ENCODE assay signal across 15 cellular contexts in the genomic region with DNA sequence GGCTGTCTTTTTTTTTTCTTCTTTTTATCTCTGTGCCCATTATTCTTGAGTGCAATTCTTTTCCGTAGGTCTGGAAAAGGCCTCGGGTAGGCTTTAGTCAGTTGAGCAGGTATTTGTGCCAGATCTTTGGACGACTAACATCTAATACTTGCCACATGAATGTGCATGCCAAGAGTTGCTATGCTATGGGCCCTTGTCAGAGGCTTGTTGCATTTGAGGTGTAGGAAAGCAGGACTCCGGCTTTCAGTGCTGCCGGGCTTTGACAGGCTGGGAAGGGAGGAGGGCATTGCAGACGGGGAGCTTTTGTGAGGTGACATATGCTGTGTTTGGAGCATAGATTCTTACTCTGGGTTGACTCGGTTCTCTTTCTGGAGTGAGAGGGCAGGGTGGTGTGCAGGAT. TPM values are rescaled to one million over a fixed set of nuclear protein-coding genes. Genes with fewer than 3 reads are reported as not detected.
DNase-seq lines count a peak whose midpoint lies in the region; ATAC-seq, FAIRE-seq and TF ChIP-seq lines count a peak whose summit lies in the region.
"Had no signal": no experiment of that assay in that cellular context is flagged by ENCODE, and none has a peak within 500 bp of the region (broad histone marks: within the 10 kb centered on the region; RNA-seq: fewer than 3 reads in every experiment).

No MANE protein-coding gene starts in this region.

- dilution Hi-C loops in keratinocyte (cut with MboI; ENCODE audit: extremely low pct_ligation_motif_present, low sequenced_read_pairs) = no loop called here

- H3K9me3 ChIP-seq in heart left ventricle (no peaks in the 10 kb centered on the region), right atrium auricular region (no peaks in the 10 kb centered on the region), keratinocyte (ENCODE audit: control insufficient read depth, low read depth, low read length) (no peaks in the 10 kb centered on the region)
- H3K9me3 ChIP-seq: A549 had no signal

- H3K36me3 ChIP-seq in heart left ventricle (no peaks in the 10 kb centered on the region), right atrium auricular region (no peaks in the 10 kb centered on the region), keratinocyte (ENCODE audit: control insufficient read depth in 2 of 2, extremely low read depth in 1 of 2, insufficient read depth in 2 of 2, low read length in 2 of 2) (no peaks in the 10 kb centered on the region)

- H3K4me1 Mint-ChIP-seq in chondrocyte (ENCODE audit: low read depth) = peaks cover 60% of the 10 kb centered on the region

- TF ChIP-seq CTCF in heart left ventricle (IDR thresholded peaks at IDR 0.05) (no peak), right atrium auricular region (IDR thresholded peaks at IDR 0.05) (no peak), chondrocyte (IDR thresholded peaks at IDR 0.05) (no peak), keratinocyte (optimal IDR thresholded peaks at IDR 0.05 in 1 of 3, IDR thresholded peaks at IDR 0.05 in 1 of 3, conservative IDR thresholded peaks at IDR 0.05 in 1 of 3; ENCODE audit: extremely low read depth in 1 of 3, insufficient read depth in 2 of 3, low read length in 3 of 3) (no peak)

- H3K9ac ChIP-seq in keratinocyte (ENCODE audit: control insufficient read depth, extremely low read depth, insufficient read depth, low read length) = peak overlapping the region; percentile 28

- peaks cover 85% of the 10 kb centered on the region for H3K79me2 ChIP-seq in keratinocyte (ENCODE audit: control insufficient read depth, insufficient read depth, low read length)

- no peaks in the 10 kb centered on the region for H3K27me3 Mint-ChIP-seq in chondrocyte (ENCODE audit: low read depth)

- no peak for TF ChIP-seq POLR2A in heart left ventricle (IDR thresholded peaks at IDR 0.05)

- H3K4me3 ChIP-seq in heart left ventricle (no peak overlapping the region), right atrium auricular region (no peak overlapping the region), keratinocyte (ENCODE audit: control insufficient read depth in 2 of 3, extremely low read depth in 1 of 3, insufficient read depth in 2 of 3, low read depth in 1 of 3, low read length in 3 of 3) (peak overlapping the region in 1 of 3 experiments; percentile 23)
- H3K4me3 ChIP-seq: A549, GM12878 had no signal

- H3K27ac ChIP-seq in heart left ventricle (peak overlapping the region in 3 of 12 donors; percentile 12 to 45 (median 35)), right atrium auricular region (no peak overlapping the region), keratinocyte (ENCODE audit: control insufficient read depth, insufficient read depth, low read length) (peak overlapping the region; percentile 11)
- H3K27ac ChIP-seq: A549 had no signal

- no peaks in the 10 kb centered on the region for H4K20me1 ChIP-seq in keratinocyte (ENCODE audit: control insufficient read depth, extremely low read depth, insufficient read depth, low read length)

- no peak overlapping the region for H3K4me3 Mint-ChIP-seq in chondrocyte (ENCODE audit: unreplicated experiment)

- 34 to 68% (median 61%) methylated on average over 7 of the region's 7 CpGs for WGBS in heart left ventricle, 4 donors

- intact Hi-C loops in heart left ventricle (cut with DNase I) = no loop called here

- H3K4me2 ChIP-seq in keratinocyte (ENCODE audit: control insufficient read depth, extremely low read depth, insufficient read depth, low read depth, low read length) = peak overlapping the region; percentile 55
- H3K4me2 ChIP-seq: A549 had no signal

- ATAC-seq in heart left ventricle = peak in 3 of 4 donors; percentile 44 to 64 (median 49)
- ATAC-seq: A549, GM12878 had no signal

- H3K36me3 Mint-ChIP-seq in chondrocyte (ENCODE audit: low read depth) = no peaks in the 10 kb centered on the region

- H2AFZ ChIP-seq in keratinocyte (ENCODE audit: control insufficient read depth, low read length) = no peak overlapping the region

- peaks cover 4% of the 10 kb centered on the region for H3K9me1 ChIP-seq in keratinocyte (ENCODE audit: control insufficient read depth, extremely low read depth, insufficient read depth, low read length)

- H3K4me1 ChIP-seq in heart left ventricle (peaks cover 0 to 31% (median 2%) of the 10 kb centered on the region in 12 donors), right atrium auricular region (no peaks in the 10 kb centered on the region), keratinocyte (ENCODE audit: control insufficient read depth, extremely low read depth, insufficient read depth, low read length) (peaks cover 24% of the 10 kb centered on the region)
- H3K4me1 ChIP-seq: A549 had no signal

- DNase-seq in heart left ventricle (no peak), right atrium auricular region (ENCODE audit: low spot score) (no peak), chondrocyte (ENCODE audit: low spot score) (no peak), keratinocyte (ENCODE audit: low read depth, low spot score) (no peak), HPDE6-E6E7 (ENCODE audit: extremely low spot score) (no peak)
- DNase-seq in stimulated activated naive CD4-positive, alpha-beta T cell treated with Interleukin-2 at 50 U/mL for 16 hours (lab: John Stamatoyannopoulos, UW) = no peak
- DNase-seq in stimulated activated naive CD4-positive, alpha-beta T cell (lab: John Stamatoyannopoulos, UW) = no peak
- DNase-seq: C1 segment of cervical spinal cord, DMS79 treated with DMSO at 0.1 percent for 48 hours, HCEC 1CT, NCI-H187 treated with DMSO at 0.1 percent for 48 hours had no signal

- H3K27me3 ChIP-seq in heart left ventricle = no peaks in the 10 kb centered on the region
- no peaks in the 10 kb centered on the region for H3K27me3 ChIP-seq in right atrium auricular region
- no peaks in the 10 kb centered on the region for H3K27me3 ChIP-seq in keratinocyte (ENCODE audit: control insufficient read depth, extremely low read depth, insufficient read depth, low read length)

- H3K27ac Mint-ChIP-seq in chondrocyte (ENCODE audit: unreplicated experiment) = peak overlapping the region; percentile 42

- no peaks in the 10 kb centered on the region for H3K9me3 Mint-ChIP-seq in chondrocyte (ENCODE audit: low read depth)

- FAIRE-seq in keratinocyte (lab: Jason Lieb, UNC) = peak; percentile 83
- FAIRE-seq: A549, G401.6, GM12878, RCC 7860 had no signal

RNA-seq across cellular contexts. Expression of gene LRRC1, which starts 10.2 kb away (rescaled TPM):
- 10 to 100 TPM in 1 of 9 donors, 1 to 10 TPM in 8; 1.2 to 11.2 (median 3.6) TPM for total RNA-seq in heart left ventricle
- polyA plus RNA-seq in heart left ventricle = 1 to 10 TPM; 2.0 to 2.5 TPM
- total RNA-seq in right atrium auricular region = 1 to 10 TPM; 5.3 to 6.1 TPM
- total RNA-seq in chondrocyte = 10.4 to 14.1 TPM (median 14.0 TPM) in 3 replicates
- polyA plus RNA-seq in keratinocyte = 16.2 to 19.7 TPM (median 18.5 TPM) in 3 replicates
- polyA plus RNA-seq in keratinocyte (2011; ENCODE audit: low read depth) = 16.6 TPM
- polyA plus RNA-seq in keratinocyte (2011; cell fraction: cytosol; rRNA removed) = 15.8 and 20.8 TPM in 2 replicates
- polyA plus RNA-seq in keratinocyte (2011; cell fraction: nucleus; rRNA removed) = 23.5 and 26.7 TPM in 2 replicates
- 15.0 and 22.8 TPM in 2 replicates for polyA plus RNA-seq in keratinocyte (2012; ENCODE audit: low replicate concordance)
- polyA minus RNA-seq in keratinocyte = 16.9 to 18.9 TPM (median 17.7 TPM) in 3 replicates
- polyA minus RNA-seq in keratinocyte (2011; cell fraction: cytosol; rRNA and poly(A)+ RNA removed) = 13.6 TPM
- polyA minus RNA-seq in keratinocyte (2011; cell fraction: nucleus; rRNA and poly(A)+ RNA removed) = 15.6 and 22.0 TPM in 2 replicates
